8 cellular contexts compared by ENCODE assay signal in genomic region chr2:53053958-53054357, GRCh38.
"Had no signal": no experiment of that assay in that cellular context is flagged by ENCODE, and none has a peak within 500 bp of the region (broad histone marks: within the 10 kb centered on the region; RNA-seq: fewer than 3 reads in every experiment).

No MANE protein-coding gene starts in this region.

- H3K27ac Mint-ChIP-seq: GM23338, H9, HFFc6 had no signal

- H2AFZ ChIP-seq: GM23338 had no signal

- H3K9me3 Mint-ChIP-seq: GM23338, HFFc6 had no signal

- H3K4me1 ChIP-seq: HAP-1 had no signal

- H3K36me3 ChIP-seq: HAP-1 had no signal

- H3K9me3 ChIP-seq: HAP-1 had no signal

- H3K4me2 ChIP-seq: GM23338 had no signal

- DNase-seq: GOT3, H7, H9, HCEC 1CT, HFFc6 had no signal

- ATAC-seq: GM23338, HCT116 had no signal

- H3K4me3 ChIP-seq: GM23338, HAP-1 had no signal

- H3K4me3 Mint-ChIP-seq: GM23338, H9, HFFc6 had no signal
